Comparison of ENCODE assay signal across 1 cellular context in genomic region chr17:77394540-77395295, GRCh38.
TF ChIP-seq lines count a peak whose summit lies in the region.

No MANE protein-coding gene starts in this region.

TF ChIP-seq in HepG2, 621 proteins besides CTCF, POLR2A, EP300 and RAD21 (continued from another document and continues in another):
- no peak for TF ChIP-seq HCFC1 (IDR thresholded peaks at IDR 0.05; ENCODE audit: low read depth, low read length)
- peak; percentile 89 for TF ChIP-seq SIX4 (CRISPR knock-in tag; IDR thresholded peaks at IDR 0.05)
- TF ChIP-seq NFYB (CRISPR knock-in tag; IDR thresholded peaks at IDR 0.05): no peak
- TF ChIP-seq PAXIP1 (CRISPR knock-in tag; conservative IDR thresholded peaks at IDR 0.05): peak; percentile 90
- no peak for TF ChIP-seq ZNF775 (CRISPR knock-in tag; IDR thresholded peaks at IDR 0.05; ENCODE audit: borderline replicate concordance)
- TF ChIP-seq GABPA (IDR thresholded peaks at IDR 0.05; ENCODE audit: low read depth, low read length): no peak
- TF ChIP-seq GABPA (CRISPR knock-in tag; IDR thresholded peaks at IDR 0.05; ENCODE audit: low read depth): no peak
- TF ChIP-seq FOXO1 (CRISPR knock-in tag; IDR thresholded peaks at IDR 0.05): no peak
- no peak for TF ChIP-seq EED (CRISPR knock-in tag; IDR thresholded peaks at IDR 0.05)
- no peak for TF ChIP-seq MTERF4 (CRISPR knock-in tag; IDR thresholded peaks at IDR 0.05)
- peak; percentile 68 for TF ChIP-seq KDM2A (CRISPR knock-in tag; IDR thresholded peaks at IDR 0.05; ENCODE audit: borderline replicate concordance, low read depth)
- peak; percentile 15; the same call in 1 of the 2 replicates for TF ChIP-seq ZNF501 (CRISPR knock-in tag; IDR thresholded peaks at IDR 0.05)
- TF ChIP-seq MAFF (IDR thresholded peaks at IDR 0.05; ENCODE audit: low read depth, low read length): no peak
- TF ChIP-seq MAZ (IDR thresholded peaks at IDR 0.05; ENCODE audit: borderline replicate concordance, low read depth, low read length): peak; percentile 25; the same call in 1 of the 2 replicates
- TF ChIP-seq MAZ (CRISPR knock-in tag; IDR thresholded peaks at IDR 0.05; ENCODE audit: low read depth): peak; percentile 71
- no peak for TF ChIP-seq ADNP (CRISPR knock-in tag; IDR thresholded peaks at IDR 0.05)
- TF ChIP-seq ZFAT (CRISPR knock-in tag; conservative IDR thresholded peaks at IDR 0.05): no peak
- no peak for TF ChIP-seq ZNF451 (CRISPR knock-in tag; IDR thresholded peaks at IDR 0.05)
- no peak for TF ChIP-seq ZNF251 (CRISPR knock-in tag; IDR thresholded peaks at IDR 0.05)
- TF ChIP-seq MIER3 (CRISPR knock-in tag; IDR thresholded peaks at IDR 0.05; ENCODE audit: borderline replicate concordance): no peak; the same call in 1 of the 2 replicates
- no peak for TF ChIP-seq SP4 (CRISPR knock-in tag; IDR thresholded peaks at IDR 0.05)
- 0 out of 2 replicates have a peak, but pooled peaks have one; percentile 12 for TF ChIP-seq ZNF275 (CRISPR knock-in tag; IDR thresholded peaks at IDR 0.05; ENCODE audit: borderline replicate concordance)
- no peak for TF ChIP-seq MTF2 (CRISPR knock-in tag; IDR thresholded peaks at IDR 0.05; ENCODE audit: borderline replicate concordance)
- TF ChIP-seq MTA1 (CRISPR knock-in tag; IDR thresholded peaks at IDR 0.05; ENCODE audit: borderline replicate concordance): peak; percentile 80; the same call in 1 of the 2 replicates
- no peak for TF ChIP-seq KLF15 (CRISPR knock-in tag; IDR thresholded peaks at IDR 0.05; ENCODE audit: borderline replicate concordance)
- no peak for TF ChIP-seq TRIM24 (CRISPR knock-in tag; IDR thresholded peaks at IDR 0.05)
- TF ChIP-seq KDM4B (CRISPR knock-in tag; IDR thresholded peaks at IDR 0.05): 0 out of 2 replicates have a peak, but pooled peaks have one; percentile 22
- TF ChIP-seq SAP130 (CRISPR knock-in tag; IDR thresholded peaks at IDR 0.05; ENCODE audit: low read depth): peak; percentile 97
- peak; percentile 7 for TF ChIP-seq ZNF407 (CRISPR knock-in tag; IDR thresholded peaks at IDR 0.05; ENCODE audit: not compliant biosample characterization)
- peak; percentile 55; the same call in 1 of the 2 replicates for TF ChIP-seq ZMYM4 (CRISPR knock-in tag; IDR thresholded peaks at IDR 0.05)
- TF ChIP-seq ELF3 (CRISPR knock-in tag; IDR thresholded peaks at IDR 0.05): peak; percentile 100
- no peak for TF ChIP-seq SNAPC5 (CRISPR knock-in tag; IDR thresholded peaks at IDR 0.05; ENCODE audit: borderline replicate concordance)
- TF ChIP-seq PRPF4 (IDR thresholded peaks at IDR 0.05; ENCODE audit: low read depth, low read length, poor library complexity, severe bottlenecking): no peak
- no peak for TF ChIP-seq ZBTB40 (IDR thresholded peaks at IDR 0.05)
- TF ChIP-seq ZBTB40 (CRISPR knock-in tag; IDR thresholded peaks at IDR 0.05): peak; percentile 49; the same call in 1 of the 2 replicates
